Comparison of ENCODE assay signal across 8 cellular contexts in the genomic region with DNA sequence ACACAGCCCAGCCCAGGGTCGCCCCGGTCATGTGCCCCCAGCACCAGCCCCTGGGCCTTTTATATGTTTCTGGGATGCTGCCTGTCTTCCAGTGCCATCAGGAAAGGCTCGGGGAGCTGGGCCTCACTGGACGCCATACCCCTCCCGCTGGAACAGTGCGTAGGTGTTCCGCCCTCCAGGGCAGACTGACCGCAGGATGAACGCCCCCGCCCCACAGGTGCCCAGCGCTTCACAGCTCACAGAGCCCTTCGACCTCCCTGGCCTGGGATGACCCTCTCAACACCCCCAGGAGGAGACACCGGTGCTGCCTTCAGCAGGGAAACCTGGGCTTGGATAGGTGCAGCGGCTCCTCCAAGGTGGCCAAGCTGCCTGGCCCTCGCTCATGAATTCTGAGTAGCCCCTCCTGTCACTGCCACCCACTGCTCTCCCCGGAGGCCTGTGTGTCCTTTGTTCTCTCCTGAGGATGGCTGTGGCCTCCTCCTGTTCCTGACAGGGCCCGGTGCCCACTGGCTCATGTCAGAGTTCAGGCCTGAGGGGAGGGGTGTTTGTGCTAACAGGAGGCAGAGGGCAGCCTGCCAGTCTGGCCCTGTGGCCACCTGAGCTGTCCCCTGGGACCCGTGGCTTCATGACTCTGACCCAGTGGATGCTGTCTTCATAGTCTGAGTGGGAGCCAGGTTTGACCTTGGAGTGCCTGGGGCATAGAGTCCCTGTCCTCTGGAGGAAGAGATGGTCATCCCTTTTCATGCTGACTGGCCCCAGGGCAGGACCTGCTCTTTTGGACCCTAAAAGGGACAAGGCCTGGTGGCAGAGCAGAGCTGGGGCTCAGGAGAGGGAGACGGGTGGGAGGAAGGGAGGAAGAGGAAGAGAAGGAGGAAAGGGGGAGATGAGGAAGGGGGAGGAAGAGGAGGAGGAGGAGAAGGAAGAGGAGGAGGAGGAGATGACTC. TPM values are rescaled to one million over a fixed set of nuclear protein-coding genes. Genes with fewer than 3 reads are reported as not detected.
DNase-seq lines count a peak whose midpoint lies in the region; ATAC-seq, FAIRE-seq and TF ChIP-seq lines count a peak whose summit lies in the region.
"Not testable (repeated sequence)": the region's sequence is repeated elsewhere in the genome, so short reads cannot be mapped to it uniquely, and the experiment has no call there.

No MANE protein-coding gene starts in this region.

- 8% methylated on average over 1 of the region's 19 CpGs for whole genome bisulfite sequencing in HepG2 (ENCODE audit: low lambda C conversion rate)
- WGBS in small intestine, 3 donors: 77 to 83% (median 78%) methylated on average over 16 to 19 of the region's 19 CpGs

- TF ChIP-seq EP300 in HepG2 (IDR thresholded peaks at IDR 0.05; ENCODE audit: low read depth in 2 of 2, low read length in 2 of 2); HepG2 (CRISPR knock-in tag; IDR thresholded peaks at IDR 0.05; ENCODE audit: borderline replicate concordance): not testable (repeated sequence)

- H3K4me1 ChIP-seq in BLaER1 (peaks cover 14% of the 10 kb centered on the region), HepG2 (ENCODE audit: insufficient read depth, low read length) (peaks cover 25% of the 10 kb centered on the region)
- not testable (repeated sequence) for H3K4me1 ChIP-seq in Peyer's patch; osteoblast (ENCODE audit: insufficient read depth, low read length); small intestine (ENCODE audit: control insufficient read depth in 2 of 2, insufficient read depth in 1 of 2, low read depth in 1 of 2, low read length in 1 of 2)

- not testable (repeated sequence) for ATAC-seq in left ventricle myocardium superior
- peak; percentile 42 for ATAC-seq in HepG2

- in situ Hi-C loops in HepG2 (cut with HindIII; ENCODE audit: extremely low pct_ligation_motif_present, low pct_unique_long_range_greater_than_20kb): not testable (repeated sequence)

- H4K20me1 ChIP-seq in BLaER1; HepG2 (ENCODE audit: insufficient read depth, low read length); osteoblast (ENCODE audit: insufficient read depth, low read length): not testable (repeated sequence)

- CTCF ChIA-PET in HepG2 (lab: Yijun Ruan, JAX; ENCODE audit: low intra/inter-chr PET ratio, low total read pairs): not testable (repeated sequence)

- H3K4me2 ChIP-seq in BLaER1: peak overlapping the region; percentile 42
- H3K4me2 ChIP-seq in HepG2 (ENCODE audit: low read depth, low read length): peak overlapping the region; percentile 49
- H3K4me2 ChIP-seq in osteoblast (ENCODE audit: insufficient read depth, low read length): not testable (repeated sequence)

- H3K27me3 ChIP-seq in BLaER1; Peyer's patch; HepG2 (ENCODE audit: control insufficient read depth in 1 of 2, insufficient read depth in 2 of 2, low read length in 2 of 2); osteoblast (ENCODE audit: insufficient read depth, low read length); small intestine (ENCODE audit: control insufficient read depth in 2 of 2, insufficient read depth in 2 of 2, low read length in 2 of 2): not testable (repeated sequence)

- not testable (repeated sequence) for H3K9me3 ChIP-seq in BLaER1; Peyer's patch; HepG2 (ENCODE audit: low read length); osteoblast (ENCODE audit: low read depth, low read length); small intestine (ENCODE audit: control insufficient read depth, low read depth)

- intact Hi-C loops in left ventricle myocardium superior (cut with micrococcal nuclease); HepG2 (cut with micrococcal nuclease; ENCODE audit: unreplicated experiment): not testable (repeated sequence)

- not testable (repeated sequence) for H2AFZ ChIP-seq in HepG2 (ENCODE audit: low read length); osteoblast (ENCODE audit: low read length)

- TF ChIP-seq CTCF in Peyer's patch (IDR thresholded peaks at IDR 0.05); HepG2 (CRISPR knock-in tag; IDR thresholded peaks at IDR 0.05); osteoblast (IDR thresholded peaks at IDR 0.05; ENCODE audit: extremely low read depth, low read depth, low read length): not testable (repeated sequence)

- not testable (repeated sequence) for TF ChIP-seq POLR2A in Peyer's patch (IDR thresholded peaks at IDR 0.05); HepG2 (IDR thresholded peaks at IDR 0.05; ENCODE audit: insufficient read depth in 1 of 2, low read depth in 2 of 2, low read length in 2 of 2)

- not testable (repeated sequence) for FAIRE-seq in HepG2 (lab: Jason Lieb, UNC); small intestine (lab: Jason Lieb, UNC)
- FAIRE-seq in urothelium cell line (lab: Jason Lieb, UNC): peak; percentile 87

- H3K27ac ChIP-seq in BLaER1: peak overlapping the region; percentile 18; the same call in 1 of the 2 replicates
- H3K27ac ChIP-seq in Peyer's patch: peak overlapping the region in 3 of 4 donors; percentile 32 to 84 (median 45)
- not testable (repeated sequence) for H3K27ac ChIP-seq in HepG2 (ENCODE audit: extremely low read length, insufficient read depth, low read length); osteoblast (ENCODE audit: low read depth, low read length)
- peak overlapping the region in 1 of 2 donors; percentile 42 for H3K27ac ChIP-seq in small intestine (ENCODE audit: low read depth in 1 of 2, low read length in 1 of 2)

- POLR2A ChIA-PET in HepG2 (lab: Yijun Ruan, JAX): not testable (repeated sequence)

- peak; percentile 9 for DNase-seq in NCI-H1092 treated with DMSO at 0.1 percent for 48 hours (lab: John Stamatoyannopoulos, UW)
- DNase-seq in Peyer's patch; HepG2 (ENCODE audit: low spot score); urothelium cell line (ENCODE audit: low spot score): not testable (repeated sequence)
- DNase-seq in left ventricle myocardium superior: peak; percentile 11
- DNase-seq in osteoblast (ENCODE audit: insufficient read length, low spot score, missing footprints): peak; percentile 46
- peak; percentile 9 for DNase-seq in small intestine

- TF ChIP-seq RAD21 in HepG2 (CRISPR knock-in tag; IDR thresholded peaks at IDR 0.05): not testable (repeated sequence)

- BruUV-seq in HepG2 (replicated peaks; lab: Mats Ljungman, UMichigan): not testable (repeated sequence)

- H3K79me2 ChIP-seq in HepG2 (ENCODE audit: insufficient read depth, low read length); osteoblast (ENCODE audit: insufficient read depth, low read length): not testable (repeated sequence)

- H3K9ac ChIP-seq in BLaER1; HepG2 (ENCODE audit: insufficient read depth, low read depth, low read length): not testable (repeated sequence)

- not testable (repeated sequence) for H3K4me3 ChIP-seq in BLaER1; Peyer's patch; osteoblast (ENCODE audit: insufficient read depth, low read length); small intestine (ENCODE audit: low read depth in 1 of 2, low read length in 2 of 2)
- peak overlapping the region in 1 of 3 experiments; percentile 30; a peak in 1 of 6 replicates for H3K4me3 ChIP-seq in HepG2 (replicated peaks in 1 of 3; ENCODE audit: insufficient read depth in 1 of 3, low read depth in 2 of 3, low read length in 3 of 3)

- H3K36me3 ChIP-seq in BLaER1; Peyer's patch; HepG2 (replicated peaks in 1 of 2; ENCODE audit: control insufficient read depth in 1 of 2, insufficient read depth in 2 of 2, low read length in 2 of 2); osteoblast (ENCODE audit: insufficient read depth, low read length); small intestine (ENCODE audit: control insufficient read depth in 2 of 2, insufficient read depth in 2 of 2, low read length in 2 of 2): not testable (repeated sequence)

TF ChIP-seq in HepG2, 621 proteins besides CTCF, POLR2A, EP300 and RAD21 (continues in another document):
- peak; percentile 87 for TF ChIP-seq HNRNPL (IDR thresholded peaks at IDR 0.05; ENCODE audit: low read depth, low read length)

RNA-seq across cellular contexts. Expression of a gene that starts 43.5 kb away (rescaled TPM):
- total RNA-seq in Peyer's patch (100 to 1,000 TPM in 3 of 4 donors, 10 to 100 TPM in 1; 82.6 to 116 (median 109) TPM), left ventricle myocardium superior (307 TPM), HepG2 (2016; rRNA removed; fragmentation: Illumina TruSeq; extraction: Trizol) (81.5 and 191 TPM in 2 replicates), osteoblast (79.3 and 82.9 TPM in 2 replicates)
- 13.6 and 13.8 TPM in 2 replicates for total RNA-seq in HepG2 (2016; cell fraction: cytosol; rRNA removed; fragmentation: Illumina TruSeq; extraction: Trizol; ENCODE audit: low read depth)
- 74.4 and 198 TPM in 2 replicates for total RNA-seq in HepG2 (2016; cell fraction: insoluble cytoplasmic fraction; rRNA removed; fragmentation: Illumina TruSeq; extraction: Trizol)
- total RNA-seq in HepG2 (2016; cell fraction: membrane; rRNA removed; fragmentation: Illumina TruSeq; extraction: Trizol): 21.2 and 25.2 TPM in 2 replicates
- total RNA-seq in HepG2 (2016; cell fraction: nucleus; rRNA removed; fragmentation: Illumina TruSeq; extraction: Trizol): 143 and 170 TPM in 2 replicates
- polyA plus RNA-seq in HepG2 (2011; rRNA removed) (153 and 176 TPM in 2 replicates), small intestine (10 to 100 TPM; 20.1 to 98.5 (median 40.8) TPM)
- polyA plus RNA-seq in HepG2 (2011; cell fraction: cytosol; rRNA removed): 149 and 180 TPM in 2 replicates
- 95.3 and 103 TPM in 2 replicates for polyA plus RNA-seq in HepG2 (2011; cell fraction: nucleus; rRNA removed)
- 118 TPM in 2 replicates for polyA plus RNA-seq in HepG2 (2012)
- 23.9 and 25.8 TPM in 2 replicates for polyA plus RNA-seq in HepG2 (2016; cell fraction: cytosol; fragmentation: Illumina TruSeq; extraction: Trizol; ENCODE audit: low read depth)
- polyA plus RNA-seq in HepG2 (2016; cell fraction: insoluble cytoplasmic fraction; fragmentation: Illumina TruSeq; extraction: Trizol; ENCODE audit: low read depth): 64.4 and 77.4 TPM in 2 replicates
- polyA plus RNA-seq in HepG2 (2016; cell fraction: membrane; fragmentation: Illumina TruSeq; extraction: Trizol; ENCODE audit: low read depth): 25.2 and 31.6 TPM in 2 replicates
- polyA plus RNA-seq in HepG2 (2016; cell fraction: nucleus; fragmentation: Illumina TruSeq; extraction: Trizol; ENCODE audit: insufficient read depth, low read depth): 270 and 284 TPM in 2 replicates
- 32.2 and 52.3 TPM in 2 replicates for polyA minus RNA-seq in HepG2 (2011; rRNA and poly(A)+ RNA removed; ENCODE audit: low replicate concordance)
- polyA minus RNA-seq in HepG2 (2011; cell fraction: cytosol; rRNA and poly(A)+ RNA removed): 53.1 and 54.6 TPM in 2 replicates
- 24.3 and 25.0 TPM in 2 replicates for polyA minus RNA-seq in HepG2 (2011; cell fraction: nucleus; rRNA and poly(A)+ RNA removed)
